In the genomic region with DNA sequence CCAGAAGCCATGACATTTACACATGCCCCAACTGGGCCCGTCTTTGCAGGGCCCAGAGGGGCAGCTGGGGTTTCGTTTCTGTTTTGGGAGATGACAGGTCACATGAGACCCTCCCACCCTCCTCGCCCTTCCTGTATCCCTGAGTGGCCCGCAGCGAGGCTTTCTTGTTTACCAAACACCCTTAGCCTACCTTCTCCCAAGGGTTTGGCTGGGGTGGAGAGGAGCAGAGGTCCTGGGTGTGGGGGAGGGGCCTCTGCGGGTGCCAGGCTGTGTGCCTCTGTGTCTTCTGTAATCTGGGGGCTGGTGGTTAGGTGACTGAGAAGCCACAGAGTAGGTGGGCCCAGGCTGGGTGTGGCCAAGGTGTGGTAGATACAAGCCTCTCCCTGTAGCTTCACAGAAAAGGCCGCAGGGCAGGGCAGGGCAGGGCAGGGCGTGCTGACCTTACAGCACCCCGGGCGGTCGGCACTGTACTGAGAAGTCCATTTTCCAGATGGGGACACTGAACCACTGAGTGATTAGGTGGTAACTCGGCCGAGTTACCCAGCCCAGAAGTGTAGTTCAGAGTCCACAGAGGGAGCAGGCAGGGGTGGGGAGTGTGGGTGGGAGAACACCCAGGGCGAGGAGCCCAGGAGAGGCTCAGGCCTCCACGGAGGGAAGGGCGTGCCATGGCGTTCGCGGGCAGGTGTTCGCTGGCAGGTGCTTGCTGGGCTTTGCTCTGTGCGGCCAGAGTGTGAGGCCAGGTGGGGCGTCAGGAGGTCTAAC, we compare ENCODE assay signal across 14 cellular contexts. TPM values are rescaled to one million over a fixed set of nuclear protein-coding genes. Genes with fewer than 3 reads are reported as not detected.
DNase-seq lines count a peak whose midpoint lies in the region; ATAC-seq and TF ChIP-seq lines count a peak whose summit lies in the region.
"Had no signal": no experiment of that assay in that cellular context is flagged by ENCODE, and none has a peak within 500 bp of the region (broad histone marks: within the 10 kb centered on the region; RNA-seq: fewer than 3 reads in every experiment).

No MANE protein-coding gene starts in this region.

- H3F3A ChIP-seq in GM23248 (ENCODE audit: insufficient read depth): no peaks in the 10 kb centered on the region

- peaks cover 8% of the 10 kb centered on the region; the same call in 1 of the 2 replicates for H3K79me2 ChIP-seq in GM23248 (ENCODE audit: insufficient read depth)

- no peak overlapping the region for H3K4me3 Mint-ChIP-seq in activated T-helper 1 cell treated with anti-CD3 and anti-CD28 coated beads, Interleukin-12 subunit alpha, Interleukin-12 subunit beta, Interleukin-2, Interleukin-4 antibody, amounts not matched to agents 30 ng/mL and 10 ng/mL and 1 ng/mL, durations not matched to agents 14 hours and 24 hours and 36 hours

- H4K20me1 ChIP-seq in GM23248 (ENCODE audit: insufficient read depth): no peaks in the 10 kb centered on the region

- H3K27me3 Mint-ChIP-seq in activated T-helper 1 cell treated with anti-CD3 and anti-CD28 coated beads, Interleukin-12 subunit alpha, Interleukin-12 subunit beta, Interleukin-2, Interleukin-4 antibody, amounts not matched to agents 30 ng/mL and 10 ng/mL and 1 ng/mL, durations not matched to agents 14 hours and 24 hours and 36 hours (ENCODE audit: insufficient read depth): no peaks in the 10 kb centered on the region

- no peaks in the 10 kb centered on the region for H3K36me3 Mint-ChIP-seq in activated T-helper 1 cell treated with anti-CD3 and anti-CD28 coated beads, Interleukin-12 subunit alpha, Interleukin-12 subunit beta, Interleukin-2, Interleukin-4 antibody, amounts not matched to agents 30 ng/mL and 10 ng/mL and 1 ng/mL, durations not matched to agents 14 hours and 24 hours and 36 hours (ENCODE audit: low read depth)

- intact Hi-C loops in colonic mucosa (cut with DNase I): no loop called here
- intact Hi-C loops in activated T-helper 1 cell treated with anti-CD3 and anti-CD28 coated beads, Interleukin-12 subunit alpha, Interleukin-12 subunit beta, Interleukin-2, Interleukin-4 antibody, amounts not matched to agents 30 ng/mL and 10 ng/mL and 1 ng/mL, durations not matched to agents 14 hours and 24 hours and 36 hours (cut with micrococcal nuclease): no loop called here
- intact Hi-C loops in aorta (cut with DNase I): no loop called here

- no peak overlapping the region for H3K27ac Mint-ChIP-seq in activated T-helper 1 cell treated with anti-CD3 and anti-CD28 coated beads, Interleukin-12 subunit alpha, Interleukin-12 subunit beta, Interleukin-2, Interleukin-4 antibody, amounts not matched to agents 30 ng/mL and 10 ng/mL and 1 ng/mL, durations not matched to agents 14 hours and 24 hours and 36 hours

- H2AFZ ChIP-seq in GM23248: no peak overlapping the region

- H3K9ac ChIP-seq in colonic mucosa (ENCODE audit: low read depth in 2 of 2, low read length in 2 of 2) (peak overlapping the region; percentile 56 to 66), GM23248 (no peak overlapping the region)

- TF ChIP-seq CTCF in colonic mucosa (IDR thresholded peaks at IDR 0.05): no peak

- peak; percentile 12 to 64 (median 35) for DNase-seq in NCI-H1417 (lab: John Stamatoyannopoulos, UW)
- no peak for DNase-seq in NCI-H1417 treated with DMSO at 0.1 percent for 48 hours (lab: John Stamatoyannopoulos, UW)
- DNase-seq in NCI-H345 treated with DMSO at 0.1 percent for 48 hours (lab: John Stamatoyannopoulos, UW; ENCODE audit: unreplicated experiment): peak; percentile 22
- peak; percentile 92 for DNase-seq in colonic mucosa
- DNase-seq in stimulated activated CD8-positive, alpha-beta memory T cell treated with anti-CD3 and anti-CD28 coated beads, Interleukin-15, amount 100 ng/mL, for 48 hours (ENCODE audit: low read depth in 2 of 2): peak; percentile 50 to 52
- no peak for DNase-seq in activated T-helper 1 cell treated with anti-CD3 and anti-CD28 coated beads, Interleukin-12 subunit alpha, Interleukin-12 subunit beta, Interleukin-2, Interleukin-4 antibody, amounts not matched to agents 30 ng/mL and 10 ng/mL and 1 ng/mL, durations not matched to agents 14 hours and 24 hours and 36 hours (ENCODE audit: low spot score)
- no peak for DNase-seq in aorta
- no peak for DNase-seq in GM23248
- DNase-seq: hippocampal formation, NCI-H446 treated with DMSO at 0.1 percent for 48 hours, psoas muscle, T1000 had no signal

- ATAC-seq in aorta (ENCODE audit: low FRiP score): no peak

- H3K9me3 ChIP-seq in colonic mucosa: no peaks in the 10 kb centered on the region
- H3K9me3 ChIP-seq in aorta (ENCODE audit: control insufficient read depth, low read length): no peaks in the 10 kb centered on the region
- H3K9me3 ChIP-seq in GM23248 (ENCODE audit: low read depth): no peaks in the 10 kb centered on the region
- H3K9me3 ChIP-seq: HAP-1, psoas muscle had no signal

- in situ Hi-C loops in GM23248 (cut with MboI): no loop called here

- H3K27me3 ChIP-seq in colonic mucosa (no peaks in the 10 kb centered on the region), aorta (ENCODE audit: control insufficient read depth in 1 of 2, insufficient read depth in 2 of 2, low read length in 1 of 2) (no peaks in the 10 kb centered on the region), GM23248 (replicated peaks; ENCODE audit: insufficient read depth) (no peaks in the 10 kb centered on the region)

- H3K4me2 ChIP-seq in GM23248 (ENCODE audit: unreplicated experiment): no peak overlapping the region

- no peaks in the 10 kb centered on the region for H3K9me3 Mint-ChIP-seq in activated T-helper 1 cell treated with anti-CD3 and anti-CD28 coated beads, Interleukin-12 subunit alpha, Interleukin-12 subunit beta, Interleukin-2, Interleukin-4 antibody, amounts not matched to agents 30 ng/mL and 10 ng/mL and 1 ng/mL, durations not matched to agents 14 hours and 24 hours and 36 hours

- H3K4me1 ChIP-seq in colonic mucosa: peaks cover 16% of the 10 kb centered on the region
- no peaks in the 10 kb centered on the region for H3K4me1 ChIP-seq in aorta (ENCODE audit: control insufficient read depth in 1 of 2, insufficient read depth in 2 of 2, low read length in 2 of 2)
- peaks cover 10% of the 10 kb centered on the region for H3K4me1 ChIP-seq in GM23248 (ENCODE audit: insufficient read depth)
- H3K4me1 ChIP-seq: HAP-1, psoas muscle had no signal

- H3K36me3 ChIP-seq in colonic mucosa (no peaks in the 10 kb centered on the region), aorta (ENCODE audit: control insufficient read depth in 1 of 2, insufficient read depth in 2 of 2, low read length in 1 of 2) (no peaks in the 10 kb centered on the region), GM23248 (ENCODE audit: low read depth) (no peaks in the 10 kb centered on the region)
- H3K36me3 ChIP-seq: HAP-1 had no signal

- WGBS in aorta, 2 donors: 85 to 91% methylated on average over 20 to 22 of the region's 22 CpGs
- 87 to 93% methylated on average over 21 to 22 of the region's 22 CpGs for WGBS in GM23248 (ENCODE audit: low coverage in 1 of 2, low lambda C conversion rate in 2 of 2, missing lambda C conversion rate in 2 of 2), 2 experiments

- H3K4me3 ChIP-seq in colonic mucosa (no peak overlapping the region), aorta (ENCODE audit: low read length in 2 of 2) (no peak overlapping the region), GM23248 (no peak overlapping the region)
- H3K4me3 ChIP-seq: HAP-1, psoas muscle had no signal

- H3K4me1 Mint-ChIP-seq in activated T-helper 1 cell treated with anti-CD3 and anti-CD28 coated beads, Interleukin-12 subunit alpha, Interleukin-12 subunit beta, Interleukin-2, Interleukin-4 antibody, amounts not matched to agents 30 ng/mL and 10 ng/mL and 1 ng/mL, durations not matched to agents 14 hours and 24 hours and 36 hours (ENCODE audit: low read depth): peaks cover 4% of the 10 kb centered on the region

- H3K27ac ChIP-seq in colonic mucosa (peak overlapping the region; percentile 53), aorta (ENCODE audit: low read depth in 1 of 2, low read length in 2 of 2) (no peak overlapping the region), GM23248 (no peak overlapping the region)
- H3K27ac ChIP-seq: psoas muscle had no signal

- H3K9me2 ChIP-seq in GM23248 (ENCODE audit: insufficient read depth): no peaks in the 10 kb centered on the region

RNA-seq across cellular contexts. Expression of gene PRR5, which starts 8.7 kb away (rescaled TPM):
- 10 to 100 TPM; 21.2 to 45.8 TPM for total RNA-seq in colonic mucosa
- total RNA-seq in activated T-helper 1 cell treated with anti-CD3 and anti-CD28 coated beads, Interleukin-12 subunit alpha, Interleukin-12 subunit beta, Interleukin-2, Interleukin-4 antibody, amounts not matched to agents 30 ng/mL and 10 ng/mL and 1 ng/mL, durations not matched to agents 14 hours and 24 hours and 36 hours: 19.7 and 21.6 TPM in 2 replicates
- 10 to 100 TPM in 1 of 2 donors, 1 to 10 TPM in 1; 9.9 to 15.3 TPM for total RNA-seq in aorta
- 1 to 10 TPM; 1.3 to 9.9 TPM for polyA plus RNA-seq in aorta
- total RNA-seq in GM23248 (2014; rRNA removed; shearing (Covaris generic)): 20.0 and 24.0 TPM in 2 replicates
- polyA plus RNA-seq in GM23248 (2016; fragmentation: Nextera tagmentation; extraction: Ambion mirVana): 18.2 and 18.9 TPM in 2 replicates

RNA-seq across cellular contexts. Expression of gene ARHGAP8, which starts 41.7 kb away (rescaled TPM):
- total RNA-seq in colonic mucosa (10 to 100 TPM; 38.4 to 69.9 TPM), aorta (1 to 10 TPM; 1.4 to 3.0 TPM)
- 0.61 and 1.4 TPM in 2 replicates for total RNA-seq in activated T-helper 1 cell treated with anti-CD3 and anti-CD28 coated beads, Interleukin-12 subunit alpha, Interleukin-12 subunit beta, Interleukin-2, Interleukin-4 antibody, amounts not matched to agents 30 ng/mL and 10 ng/mL and 1 ng/mL, durations not matched to agents 14 hours and 24 hours and 36 hours
- polyA plus RNA-seq in aorta (not detected), GM23248 (2016; fragmentation: Nextera tagmentation; extraction: Ambion mirVana) (not detected in 2 replicates)
- 0.13 and 0.54 TPM in 2 replicates for total RNA-seq in GM23248 (2014; rRNA removed; shearing (Covaris generic))
- total RNA-seq: A172 had no signal
- polyA plus RNA-seq: psoas muscle had no signal

Comparison
In these comparisons a context has a peak if more than half of its experiments do, and no peak if none do; other contexts are left out.
1. DNase-seq: peak in NCI-H1417 (3 of 3), NCI-H345 treated with DMSO at 0.1 percent for 48 hours (single experiment), colonic mucosa (single experiment) and stimulated activated CD8-positive, alpha-beta memory T cell treated with anti-CD3 and anti-CD28 coated beads, Interleukin-15, amount 100 ng/mL, for 48 hours (2 of 2); none in NCI-H1417 treated with DMSO at 0.1 percent for 48 hours (single experiment), activated T-helper 1 cell treated with anti-CD3 and anti-CD28 coated beads, Interleukin-12 subunit alpha, Interleukin-12 subunit beta, Interleukin-2, Interleukin-4 antibody, amounts not matched to agents 30 ng/mL and 10 ng/mL and 1 ng/mL, durations not matched to agents 14 hours and 24 hours and 36 hours (single experiment), aorta (0 of 2) and GM23248 (single experiment).
2. RNA of gene ARHGAP8, which starts 41.7 kb away (total RNA-seq): 38.4 to 69.9 TPM in colonic mucosa; 1.4 to 3.0 TPM in aorta, 0.61 to 1.4 TPM in activated T-helper 1 cell treated with anti-CD3 and anti-CD28 coated beads, Interleukin-12 subunit alpha, Interleukin-12 subunit beta, Interleukin-2, Interleukin-4 antibody, amounts not matched to agents 30 ng/mL and 10 ng/mL and 1 ng/mL, durations not matched to agents 14 hours and 24 hours and 36 hours and 0.13 to 0.54 TPM in GM23248; every median in the first group is over 4 times any median in the second.